In genomic region chr7:47349401-47349800, GRCh38 we compare ENCODE assay signal across 16 cellular contexts.
"Had no signal": no experiment of that assay in that cellular context is flagged by ENCODE, and none has a peak within 500 bp of the region (broad histone marks: within the 10 kb centered on the region; RNA-seq: fewer than 3 reads in every experiment).

No MANE protein-coding gene starts in this region.

- H3K27me3 ChIP-seq: left lung, right lobe of liver, upper lobe of left lung had no signal

- H3K4me1 Mint-ChIP-seq: activated T-helper 17 cell treated with anti-CD3 and anti-CD28 coated beads, Interleukin-2, amount 50 U/mL, for 72 hours; stimulated activated memory B cell treated with anti-CD40 and anti-IgM and Interleukin-4, amounts not matched to agents 10 μg/mL and 1 μg/mL and 100 μg/mL, for 72 hours had no signal

- H3K4me1 ChIP-seq: left lung, right lobe of liver, upper lobe of left lung had no signal

- H3K9me3 ChIP-seq: left lung, right lobe of liver, upper lobe of left lung had no signal

- DNase-seq: activated T-cell treated with anti-CD3 and anti-CD28 coated beads, Interleukin-2, amount 50 U/mL, for 24 hours; kidney; left lung; midbrain; nucleus accumbens; small intestine; stimulated activated CD4-positive, alpha-beta T cell treated with anti-CD3 and anti-CD28 coated beads, Interleukin-15, amount 100 ng/mL, for 24 hours; T1000; upper lobe of left lung had no signal

- H3K4me3 ChIP-seq: left lung, right lobe of liver, upper lobe of left lung had no signal

- H3K36me3 Mint-ChIP-seq: activated naive CD4-positive, alpha-beta T cell treated with anti-CD3 and anti-CD28 coated beads, Interleukin-2, amount 50 U/mL, for 72 hours; natural killer cell treated with Interleukin-12 subunit alpha and Interleukin-12 subunit beta and Interleukin-15 and Interleukin-18, amount 100 ng/mL, for 72 hours; WTC11 had no signal

- H3K27ac Mint-ChIP-seq: activated naive CD4-positive, alpha-beta T cell treated with anti-CD3 and anti-CD28 coated beads, Interleukin-2, amount 50 U/mL, for 72 hours; activated T-cell treated with anti-CD3 and anti-CD28 coated beads, Interleukin-2, amount 50 U/mL, for 24 hours; activated T-helper 17 cell treated with anti-CD3 and anti-CD28 coated beads, Interleukin-2, amount 50 U/mL, for 72 hours; natural killer cell treated with Interleukin-12 subunit alpha and Interleukin-12 subunit beta and Interleukin-15 and Interleukin-18, amount 100 ng/mL, for 72 hours; stimulated activated memory B cell treated with anti-CD40 and anti-IgM and Interleukin-4, amounts not matched to agents 10 μg/mL and 1 μg/mL and 100 μg/mL, for 72 hours; T-helper 1 cell treated with Interleukin-12 subunit alpha and Interleukin-12 subunit beta and Interleukin-4 antibody, amounts not matched to agents 30 μg/mL and 1 μg/mL, for 36 hours; WTC11 had no signal

- H3K27me3 Mint-ChIP-seq: activated T-cell treated with anti-CD3 and anti-CD28 coated beads, Interleukin-2, amount 50 U/mL, for 24 hours; activated T-helper 17 cell treated with anti-CD3 and anti-CD28 coated beads, Interleukin-2, amount 50 U/mL, for 72 hours; natural killer cell treated with Interleukin-12 subunit alpha and Interleukin-12 subunit beta and Interleukin-15 and Interleukin-18, amount 100 ng/mL, for 72 hours; stimulated activated memory B cell treated with anti-CD40 and anti-IgM and Interleukin-4, amounts not matched to agents 10 μg/mL and 1 μg/mL and 100 μg/mL, for 72 hours had no signal

- H3K4me3 Mint-ChIP-seq: activated T-cell treated with anti-CD3 and anti-CD28 coated beads, Interleukin-2, amount 50 U/mL, for 24 hours; activated T-helper 17 cell treated with anti-CD3 and anti-CD28 coated beads, Interleukin-2, amount 50 U/mL, for 72 hours; natural killer cell treated with Interleukin-12 subunit alpha and Interleukin-12 subunit beta and Interleukin-15 and Interleukin-18, amount 100 ng/mL, for 72 hours; stimulated activated memory B cell treated with anti-CD40 and anti-IgM and Interleukin-4, amounts not matched to agents 10 μg/mL and 1 μg/mL and 100 μg/mL, for 72 hours; T-helper 1 cell treated with Interleukin-12 subunit alpha and Interleukin-12 subunit beta and Interleukin-4 antibody, amounts not matched to agents 30 μg/mL and 1 μg/mL, for 36 hours; WTC11 had no signal

- H3K27ac ChIP-seq: left lung, right lobe of liver, upper lobe of left lung had no signal

- H3K9me3 Mint-ChIP-seq: activated naive CD4-positive, alpha-beta T cell treated with anti-CD3 and anti-CD28 coated beads, Interleukin-2, amount 50 U/mL, for 72 hours; activated T-cell treated with anti-CD3 and anti-CD28 coated beads, Interleukin-2, amount 50 U/mL, for 24 hours; activated T-helper 17 cell treated with anti-CD3 and anti-CD28 coated beads, Interleukin-2, amount 50 U/mL, for 72 hours; natural killer cell treated with Interleukin-12 subunit alpha and Interleukin-12 subunit beta and Interleukin-15 and Interleukin-18, amount 100 ng/mL, for 72 hours; stimulated activated memory B cell treated with anti-CD40 and anti-IgM and Interleukin-4, amounts not matched to agents 10 μg/mL and 1 μg/mL and 100 μg/mL, for 72 hours; T-helper 1 cell treated with Interleukin-12 subunit alpha and Interleukin-12 subunit beta and Interleukin-4 antibody, amounts not matched to agents 30 μg/mL and 1 μg/mL, for 36 hours; WTC11 had no signal
